In the genomic region with DNA sequence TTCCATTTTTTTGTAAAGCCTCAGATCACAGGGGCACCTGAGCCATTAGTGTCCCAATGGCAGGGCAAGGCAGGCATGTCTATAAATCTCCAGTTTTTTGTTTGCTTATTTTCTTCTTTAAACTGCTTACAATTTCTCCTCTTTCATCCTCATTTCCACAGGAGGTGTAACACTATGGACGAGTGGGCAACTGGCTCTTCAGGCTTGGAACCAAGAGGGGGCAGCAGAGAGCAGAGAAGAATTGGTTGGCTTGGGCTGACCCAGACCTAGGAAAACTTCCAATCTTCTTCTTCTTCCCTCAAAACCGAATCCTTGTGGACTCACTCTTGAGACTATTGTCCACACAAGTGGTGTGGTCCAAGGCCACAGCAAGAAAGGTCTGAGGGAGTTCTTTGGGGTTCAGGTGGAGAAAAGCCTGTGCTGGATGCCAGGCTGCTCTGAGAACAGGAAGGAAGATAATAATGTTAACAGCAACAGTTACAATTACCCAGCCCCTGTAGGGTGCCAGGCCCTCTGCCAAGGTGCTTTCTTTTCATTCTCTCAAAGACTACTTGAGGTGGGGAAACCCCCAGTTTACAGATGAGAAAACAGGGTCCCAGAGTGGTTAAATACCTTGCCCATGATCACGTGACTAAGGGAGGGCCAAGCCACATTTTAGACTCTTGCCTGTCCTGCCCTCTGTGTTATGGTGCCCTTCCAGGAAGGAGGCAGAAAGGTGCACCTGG, we compare ENCODE assay signal across 8 cellular contexts.
DNase-seq lines count a peak whose midpoint lies in the region; ATAC-seq and TF ChIP-seq lines count a peak whose summit lies in the region.

No MANE protein-coding gene starts in this region.

- no peak overlapping the region for H3K4me3 Mint-ChIP-seq in osteocyte (ENCODE audit: unreplicated experiment)

- POLR2A ChIA-PET in GM10248 (lab: Yijun Ruan, JAX), result no interaction called here

- H3K27me3 Mint-ChIP-seq in osteocyte (ENCODE audit: unreplicated experiment), result peaks cover 28% of the 10 kb centered on the region

- peak; percentile 88 for TF ChIP-seq CTCF in GM10248 (IDR thresholded peaks at IDR 0.05; ENCODE audit: control extremely low read depth, extremely low read depth, low read depth, missing control alignments)
- peak; percentile 83 for TF ChIP-seq CTCF in osteocyte (IDR thresholded peaks at IDR 0.05)

- no peaks in the 10 kb centered on the region for H3K36me3 Mint-ChIP-seq in osteocyte (ENCODE audit: unreplicated experiment)

- peak; percentile 64 for ATAC-seq in HG02798 (IDR thresholded peaks at IDR 0.05; ENCODE audit: poor library complexity, unreplicated experiment)
- no peak for ATAC-seq in GM19324 (IDR thresholded peaks at IDR 0.05; ENCODE audit: low FRiP score, unreplicated experiment)

- no peak overlapping the region for H3K27ac Mint-ChIP-seq in osteocyte (ENCODE audit: unreplicated experiment)

- CTCF ChIA-PET in GM10248 (lab: Yijun Ruan, JAX), result interaction anchor here (0.9 to 2.2 kb wide), 11 partner anchors 17 to 248 kb away, joined by 3 to 14 read pairs (median 3); no protein-coding TSS in a partner anchor

- no peaks in the 10 kb centered on the region for H3K9me3 Mint-ChIP-seq in osteocyte (ENCODE audit: unreplicated experiment)

- DNase-seq in A172 (ENCODE audit: low spot score) (peak; percentile 65), GM10248 (ENCODE audit: extremely low spot score) (peak; percentile 68), NCI-H2227 (lab: John Stamatoyannopoulos, UW; ENCODE audit: unreplicated experiment) (peak; percentile 76), activated T-cell treated with anti-CD3 and anti-CD28 coated beads for 48 hours (ENCODE audit: low read depth) (peak; percentile 28), globus pallidus (ENCODE audit: low spot score) (peak; percentile 74), osteocyte (ENCODE audit: extremely low spot score, unreplicated experiment) (no peak)

- no peaks in the 10 kb centered on the region for H3K4me1 Mint-ChIP-seq in osteocyte (ENCODE audit: unreplicated experiment)
